In genomic region chr20:21235346-21235712, GRCh38 we compare ENCODE assay signal across 22 cellular contexts.
A peak's percentile ranks its signal among the peaks of the same experiment; 100 is the strongest.
DNase-seq lines count a peak whose midpoint lies in the region; ATAC-seq, FAIRE-seq and TF ChIP-seq lines count a peak whose summit lies in the region.
"Had no signal": no experiment of that assay in that cellular context is flagged by ENCODE, and none has a peak within 500 bp of the region (broad histone marks: within the 10 kb centered on the region; RNA-seq: fewer than 3 reads in every experiment).

No MANE protein-coding gene starts in this region.

- no peak for FAIRE-seq in A549 (lab: Jason Lieb, UNC)

- no peak for TF ChIP-seq RAD21 in A549 (conservative IDR thresholded peaks at IDR 0.05 in 1 of 2, IDR thresholded peaks at IDR 0.05 in 1 of 2)

- in situ Hi-C loops in HAP-1 (cut with MboI; ENCODE audit: low sequenced_read_pairs) (loop anchor here (5.0 kb wide), 2 partner anchors 267 to 373 kb away; no protein-coding TSS in a partner anchor), G401 (cut with HindIII; ENCODE audit: low sequenced_read_pairs) (no loop called here)

- H3K27me3 ChIP-seq in HAP-1 (ENCODE audit: low read depth), result no peaks in the 10 kb centered on the region
- no peaks in the 10 kb centered on the region for H3K27me3 ChIP-seq in layer of hippocampus (ENCODE audit: control insufficient read depth, insufficient read depth, low read length)
- no peaks in the 10 kb centered on the region for H3K27me3 ChIP-seq in heart left ventricle
- H3K27me3 ChIP-seq: BLaER1, cardiac muscle cell, gastrocnemius medialis, ovary, upper lobe of right lung had no signal

- H3K4me1 Mint-ChIP-seq in T-helper 17 cell, result peaks cover 6% of the 10 kb centered on the region

- CTCF ChIA-PET in A549 (lab: Yijun Ruan, JAX), result interaction anchor here (0.6 to 14.8 kb wide), 107 partner anchors 10 to 670 kb away, joined by 3 to 610 read pairs (median 6); no protein-coding TSS in a partner anchor

- POLR2A ChIA-PET in A549 (lab: Yijun Ruan, JAX), result no interaction called here

- H3K4me3 Mint-ChIP-seq in T-helper 17 cell, result no peak overlapping the region
- H3K4me3 Mint-ChIP-seq: activated CD8-positive, alpha-beta T cell treated with anti-CD3 and anti-CD28 coated beads for 36 hours; activated naive CD4-positive, alpha-beta T cell treated with anti-CD3 and anti-CD28 coated beads, Interleukin-2, amount 50 U/mL, for 24 hours; IgD-negative memory B cell; naive thymus-derived CD4-positive, alpha-beta T cell; T-helper 1 cell treated with Interleukin-12 subunit alpha and Interleukin-12 subunit beta and Interleukin-4 antibody, amounts not matched to agents 30 μg/mL and 1 μg/mL, for 36 hours had no signal

- WGBS in A549 (ENCODE audit: missing lambda C conversion rate), result 80% methylated on average over 5 of the region's 5 CpGs
- WGBS in heart left ventricle, 4 donors, result 75 to 80% (median 79%) methylated on average over 5 of the region's 5 CpGs

- TF ChIP-seq CTCF in A549 (IDR thresholded peaks at IDR 0.05) (no peak), heart left ventricle (IDR thresholded peaks at IDR 0.05) (no peak)

- H3K36me3 ChIP-seq in HAP-1 (replicated peaks), result no peaks in the 10 kb centered on the region
- peaks cover 0 to 39% (median 23%) of the 10 kb centered on the region in 9 donors for H3K36me3 ChIP-seq in heart left ventricle
- H3K36me3 ChIP-seq: cardiac muscle cell, ovary had no signal

- TF ChIP-seq EP300 in A549 (IDR thresholded peaks at IDR 0.05), result no peak

- no peak overlapping the region for H3K4me3 ChIP-seq in A549
- no peak overlapping the region for H3K4me3 ChIP-seq in HAP-1
- H3K4me3 ChIP-seq in heart left ventricle, result no peak overlapping the region
- H3K4me3 ChIP-seq: BLaER1, cardiac muscle cell, gastrocnemius medialis, left ventricle myocardium inferior, ovary, upper lobe of right lung had no signal

- H3K27ac Mint-ChIP-seq in T-helper 17 cell, result no peak overlapping the region
- H3K27ac Mint-ChIP-seq: activated CD8-positive, alpha-beta T cell treated with anti-CD3 and anti-CD28 coated beads for 36 hours; activated naive CD4-positive, alpha-beta T cell treated with anti-CD3 and anti-CD28 coated beads, Interleukin-2, amount 50 U/mL, for 24 hours; activated T-helper 2 cell treated with anti-CD3 and anti-CD28 coated beads, Interferon-gamma antibody, Interleukin-2, Interleukin-4, amounts not matched to agents 10 μg/mL and 5 μg/mL and 100 μg/mL, durations not matched to agents 14 hours and 24 hours and 36 hours; IgD-negative memory B cell; naive thymus-derived CD4-positive, alpha-beta T cell; T-helper 1 cell treated with Interleukin-12 subunit alpha and Interleukin-12 subunit beta and Interleukin-4 antibody, amounts not matched to agents 30 μg/mL and 1 μg/mL, for 36 hours had no signal

- H3K27ac ChIP-seq in A549, result no peak overlapping the region
- H3K27ac ChIP-seq in angular gyrus (ENCODE audit: low read depth, low read length), result peak overlapping the region; percentile 95
- peak overlapping the region; percentile 91 for H3K27ac ChIP-seq in layer of hippocampus (ENCODE audit: low read depth, low read length)
- H3K27ac ChIP-seq in heart left ventricle, result no peak overlapping the region
- H3K27ac ChIP-seq: BLaER1, cardiac muscle cell, gastrocnemius medialis, left ventricle myocardium inferior, ovary, upper lobe of right lung had no signal

- H3K9me3 ChIP-seq in A549 (no peaks in the 10 kb centered on the region), HAP-1 (no peaks in the 10 kb centered on the region), T-helper 17 cell (ENCODE audit: control insufficient read depth, low read length, poor library complexity, severe bottlenecking) (no peaks in the 10 kb centered on the region), heart left ventricle (no peaks in the 10 kb centered on the region)
- H3K9me3 ChIP-seq: BLaER1, Caco-2, gastrocnemius medialis, left ventricle myocardium inferior, ovary, upper lobe of right lung had no signal

- H3K4me1 ChIP-seq in A549 (peaks cover 6% of the 10 kb centered on the region; the same call in 1 of the 3 replicates), HAP-1 (peaks cover 10% of the 10 kb centered on the region), heart left ventricle (peaks cover 0 to 8% (median 3%) of the 10 kb centered on the region in 12 donors)
- H3K4me1 ChIP-seq: BLaER1, Caco-2, gastrocnemius medialis had no signal

- ATAC-seq in A549 (no peak), T-helper 17 cell (no peak), heart left ventricle (no peak), HG03095 (IDR thresholded peaks at IDR 0.05; ENCODE audit: unreplicated experiment) (no peak)

- H3K27me3 Mint-ChIP-seq in T-helper 17 cell, result no peaks in the 10 kb centered on the region
- H3K27me3 Mint-ChIP-seq: activated CD8-positive, alpha-beta T cell treated with anti-CD3 and anti-CD28 coated beads for 36 hours; activated naive CD4-positive, alpha-beta T cell treated with anti-CD3 and anti-CD28 coated beads, Interleukin-2, amount 50 U/mL, for 24 hours; IgD-negative memory B cell; naive thymus-derived CD4-positive, alpha-beta T cell had no signal

- intact Hi-C loops in heart left ventricle (cut with DNase I), result loop anchor here in 9 of 10 donors (1.0 to 10.0 kb wide), 13 partner anchors 67 to 401 kb away; partner anchors contain the start of genes NKX2-4 (in 2 of the 9) and XRN2 (in 1 of the 9)

- DNase-seq in A549 (ENCODE audit: low read depth in 1 of 2, low spot score in 1 of 2), result no peak
- peak; percentile 52 to 65 for DNase-seq in HAP-1 (ENCODE audit: low spot score in 2 of 2)
- DNase-seq in T-helper 17 cell, result no peak
- no peak for DNase-seq in G401 (ENCODE audit: low spot score)
- no peak for DNase-seq in heart left ventricle
- DNase-seq: cortex of kidney had no signal

- TF ChIP-seq POLR2A in A549 (IDR thresholded peaks at IDR 0.05; ENCODE audit: low read length) (no peak), heart left ventricle (IDR thresholded peaks at IDR 0.05) (no peak)

- H3K4me2 ChIP-seq in A549, result peak overlapping the region; percentile 67
- H3K4me2 ChIP-seq: BLaER1 had no signal

- H3K36me3 Mint-ChIP-seq in T-helper 17 cell (ENCODE audit: low read depth), result peaks cover 2% of the 10 kb centered on the region
- H3K36me3 Mint-ChIP-seq: IgD-negative memory B cell had no signal

TF ChIP-seq in A549, 52 proteins besides CTCF, POLR2A, EP300 and RAD21:
- TF ChIP-seq CBX2 (IDR thresholded peaks at IDR 0.05; ENCODE audit: borderline replicate concordance, low read depth) (no peak), BHLHE40 (IDR thresholded peaks at IDR 0.05; ENCODE audit: low read depth, low read length) (no peak), HES2 (IDR thresholded peaks at IDR 0.05) (no peak), ELK1 (IDR thresholded peaks at IDR 0.05; ENCODE audit: low read depth, low read length) (no peak)

Comparison
In these comparisons a context has a peak if more than half of its experiments do, and no peak if none do; other contexts are left out.
1. DNase-seq: peak in HAP-1 (2 of 2); none in A549 (0 of 2), T-helper 17 cell (0 of 3), G401 (single experiment) and heart left ventricle (0 of 5).
2. H3K27ac ChIP-seq: peak in angular gyrus (single experiment) and layer of hippocampus (single experiment); none in A549 (0 of 2) and heart left ventricle (0 of 12).